ENCODE assay signal across 1 cellular context in genomic region chr4:118410143-118410542, GRCh38.
A peak's percentile ranks its signal among the peaks of the same experiment; 100 is the strongest.
TF ChIP-seq lines count a peak whose summit lies in the region.

No MANE protein-coding gene starts in this region.

TF ChIP-seq in SK-N-SH, 30 proteins besides CTCF, POLR2A, EP300 and RAD21 (continued from another document):
- no peak for TF ChIP-seq MAX (IDR thresholded peaks at IDR 0.05; ENCODE audit: low read depth)
- no peak for TF ChIP-seq CHD2 (IDR thresholded peaks at IDR 0.05; ENCODE audit: low read length, partially characterized antibody)
- no peak for TF ChIP-seq FOXJ3 (CRISPR knock-in tag; IDR thresholded peaks at IDR 0.05)
- no peak for TF ChIP-seq TAF1 (IDR thresholded peaks at IDR 0.05; ENCODE audit: borderline replicate concordance, low read depth, low read length)
- no peak for TF ChIP-seq MEF2A (IDR thresholded peaks at IDR 0.05; ENCODE audit: borderline replicate concordance, low read depth)
- no peak for TF ChIP-seq POLR2AphosphoS5 (IDR thresholded peaks at IDR 0.05; ENCODE audit: low read depth, low read length)
- no peak for TF ChIP-seq NRF1 (IDR thresholded peaks at IDR 0.05; ENCODE audit: low read depth, low read length)
- TF ChIP-seq USF2 (IDR thresholded peaks at IDR 0.05; ENCODE audit: borderline replicate concordance, low read depth, low read length): no peak
- TF ChIP-seq FOSL2 (IDR thresholded peaks at IDR 0.05; ENCODE audit: borderline replicate concordance, low read depth): peak; percentile 77; the same call in 1 of the 2 replicates
- TF ChIP-seq GABPA (IDR thresholded peaks at IDR 0.05; ENCODE audit: low read depth): no peak
- TF ChIP-seq FOXM1 (IDR thresholded peaks at IDR 0.05; ENCODE audit: low read depth): no peak
- TF ChIP-seq TEAD4 (IDR thresholded peaks at IDR 0.05; ENCODE audit: borderline replicate concordance, insufficient read depth): 0 out of 2 replicates have a peak, but pooled peaks have one; percentile 38
- no peak for TF ChIP-seq EZH2phosphoT487 (IDR thresholded peaks at IDR 0.05; ENCODE audit: borderline replicate concordance, low read depth)
- TF ChIP-seq NFIC (IDR thresholded peaks at IDR 0.05; ENCODE audit: borderline replicate concordance): no peak
